ENCODE assay signal across 19 cellular contexts in the genomic region with DNA sequence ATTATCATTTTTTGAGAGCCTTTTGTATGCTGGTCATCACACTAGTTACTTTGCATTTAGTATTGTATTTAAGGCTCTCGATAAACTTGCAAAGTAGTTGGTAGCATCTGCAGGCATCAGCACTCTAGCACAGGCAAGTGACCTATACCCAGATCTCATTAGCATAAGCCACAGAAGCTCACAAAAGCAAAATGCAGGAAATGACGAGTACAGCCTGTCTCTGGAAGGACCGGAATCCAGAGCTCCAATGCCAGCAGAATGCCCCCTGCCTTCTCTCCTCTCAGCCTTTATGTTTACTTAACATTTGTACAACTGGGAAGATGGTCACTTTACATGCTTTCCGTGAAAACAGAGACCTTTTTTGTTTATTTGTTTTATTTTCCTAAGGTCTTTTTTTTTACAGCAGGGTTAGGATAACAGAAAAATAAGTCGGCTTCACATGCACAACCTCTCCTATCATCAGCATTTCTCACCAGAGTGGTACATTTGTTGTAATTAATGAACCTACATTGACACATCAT. TPM values are rescaled to one million over a fixed set of nuclear protein-coding genes. Genes with fewer than 3 reads are reported as not detected.
DNase-seq lines count a peak whose midpoint lies in the region; ATAC-seq, FAIRE-seq and TF ChIP-seq lines count a peak whose summit lies in the region.
"Had no signal": no experiment of that assay in that cellular context is flagged by ENCODE, and none has a peak within 500 bp of the region (broad histone marks: within the 10 kb centered on the region; RNA-seq: fewer than 3 reads in every experiment).

No MANE protein-coding gene starts in this region.

- FAIRE-seq in urothelium cell line (lab: Jason Lieb, UNC) = no peak
- FAIRE-seq: GM18507 had no signal

- H3K4me3 ChIP-seq in adipocyte (ENCODE audit: low read length) = no peak overlapping the region
- no peak overlapping the region for H3K4me3 ChIP-seq in fibroblast of pulmonary artery (replicated peaks; ENCODE audit: low read depth, low read length)
- H3K4me3 ChIP-seq in right cardiac atrium (ENCODE audit: low read length) = no peak overlapping the region

- no peak overlapping the region for H3K9ac ChIP-seq in adipocyte (ENCODE audit: low read length)

- H3K27me3 ChIP-seq in adipocyte (replicated peaks; ENCODE audit: control insufficient read depth, insufficient read depth, low read length) = no peaks in the 10 kb centered on the region
- H3K27me3 ChIP-seq in right cardiac atrium (ENCODE audit: control insufficient read depth, insufficient read depth) = no peaks in the 10 kb centered on the region

- 55% methylated on average over 5 of the region's 5 CpGs for WGBS in right cardiac atrium

- DNase-seq in DMS 273 (lab: John Stamatoyannopoulos, UW; ENCODE audit: unreplicated experiment) (peak; percentile 1), DMS 273 treated with DMSO at 0.1 percent for 48 hours (lab: John Stamatoyannopoulos, UW) (no peak), adipocyte (ENCODE audit: low read depth) (peak; percentile 75), fibroblast of pulmonary artery (ENCODE audit: low read depth) (peak; percentile 33), urothelium cell line (ENCODE audit: low spot score) (peak; percentile 10), right cardiac atrium (no peak), T-helper 9 cell (no peak), retina (no peak)
- DNase-seq: activated gamma-delta T cell treated with Interleukin-2 at 50 U/mL for 16 hours; caudate nucleus; CD4-positive, alpha-beta T cell; GF-D8; GOT3; hypothalamus; nephron progenitor cell had no signal

- no peak overlapping the region for H3K27ac ChIP-seq in right cardiac atrium (ENCODE audit: low read length)
- H3K27ac ChIP-seq: 22Rv1, HL-60 had no signal

- intact Hi-C loops in right cardiac atrium (cut with DNase I) = no loop called here

- H3K9me3 ChIP-seq in adipocyte (ENCODE audit: control insufficient read depth, low read length) (no peaks in the 10 kb centered on the region), right cardiac atrium (ENCODE audit: control insufficient read depth, low read length) (no peaks in the 10 kb centered on the region)

- no peaks in the 10 kb centered on the region for H3K36me3 ChIP-seq in adipocyte (ENCODE audit: control insufficient read depth, insufficient read depth, low read length, severe bottlenecking)

- H3K4me1 ChIP-seq in adipocyte (ENCODE audit: control insufficient read depth, insufficient read depth, low read length) (peaks cover 29% of the 10 kb centered on the region), right cardiac atrium (ENCODE audit: control insufficient read depth, insufficient read depth, low read length) (no peaks in the 10 kb centered on the region)

- no peak for TF ChIP-seq CTCF in fibroblast of pulmonary artery (IDR thresholded peaks at IDR 0.05; ENCODE audit: low read length, missing control alignments)

- ATAC-seq in right cardiac atrium = no peak

RNA-seq across cellular contexts. Expression of gene MYOCD, which starts 45.4 kb away (rescaled TPM):
- 10 to 100 TPM; 50.1 to 65.3 (median 52.6) TPM for total RNA-seq in right cardiac atrium
- 12.9 TPM for polyA plus RNA-seq in right cardiac atrium
- total RNA-seq: activated CD8-positive, alpha-beta memory T cell treated with anti-CD3 and anti-CD28 coated beads for 36 hours; CD4-positive, alpha-beta T cell had no signal

Comparison
In these comparisons a context has a peak if more than half of its experiments do, and no peak if none do; other contexts are left out.
1. DNase-seq: peak in DMS 273 (single experiment), adipocyte (single experiment), fibroblast of pulmonary artery (single experiment) and urothelium cell line (single experiment); none in DMS 273 treated with DMSO at 0.1 percent for 48 hours (single experiment), right cardiac atrium (0 of 3), T-helper 9 cell (single experiment) and retina (single experiment).